Comparison of ENCODE assay signal across 8 cellular contexts in the genomic region with DNA sequence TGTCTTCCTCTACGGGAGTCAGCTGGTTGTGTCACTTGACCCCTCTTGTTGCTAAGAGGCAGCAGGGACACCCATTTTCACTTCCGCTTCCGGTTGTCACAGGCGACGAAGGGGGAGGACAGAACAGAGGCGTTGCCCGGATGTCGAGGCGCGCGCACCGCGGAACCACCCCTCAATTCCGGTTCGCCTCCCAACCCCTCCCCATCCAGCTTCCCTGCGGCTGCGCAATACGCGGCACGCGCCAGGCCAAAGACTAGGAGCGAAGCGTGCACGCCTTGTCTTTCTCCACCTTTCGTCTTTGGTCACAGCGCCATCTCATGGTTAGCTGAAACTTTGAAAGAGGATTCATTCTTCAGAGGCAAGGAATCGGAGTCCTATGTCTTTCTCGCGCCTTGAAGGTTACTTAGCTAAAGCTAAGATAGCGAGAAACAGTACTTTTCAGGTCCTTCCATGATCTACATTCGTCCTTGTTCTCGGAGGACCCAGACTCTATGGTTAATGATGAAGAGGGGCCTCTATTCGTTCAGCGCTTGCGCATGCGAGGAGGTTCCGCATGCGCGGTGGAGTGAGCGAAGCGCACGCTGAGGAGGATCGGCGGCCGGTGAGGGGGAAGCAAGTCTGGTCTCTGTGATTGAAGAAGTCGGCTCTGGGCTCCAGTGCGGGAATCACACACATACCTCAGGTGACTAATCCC. TPM values are rescaled to one million over a fixed set of nuclear protein-coding genes. Genes with fewer than 3 reads are reported as not detected.
DNase-seq lines count a peak whose midpoint lies in the region; ATAC-seq, FAIRE-seq and TF ChIP-seq lines count a peak whose summit lies in the region.

TSS of gene ATP6V1D (minus strand) at position 30 of the 694 bp plus-strand sequence. CDS start 106 bp downstream, outside the sequence.
TSS of gene EIF2S1 (plus strand) at position 554 of the 694 bp plus-strand sequence. CDS start 4,440 bp downstream, outside the sequence.

- H3K9me3 Mint-ChIP-seq in T-helper 1 cell treated with Interleukin-12 subunit alpha and Interleukin-12 subunit beta and Interleukin-4 antibody, amounts not matched to agents 30 μg/mL and 1 μg/mL, for 36 hours = no peaks in the 10 kb centered on the region

- TF ChIP-seq CTCF in left ventricle myocardium inferior (IDR thresholded peaks at IDR 0.05; ENCODE audit: borderline replicate concordance) (peak; percentile 93), prostate gland (IDR thresholded peaks at IDR 0.05) (peak; percentile 92 to 99 (median 98))

- peaks cover 11% of the 10 kb centered on the region for H3K36me3 Mint-ChIP-seq in T-helper 1 cell treated with Interleukin-12 subunit alpha and Interleukin-12 subunit beta and Interleukin-4 antibody, amounts not matched to agents 30 μg/mL and 1 μg/mL, for 36 hours (ENCODE audit: low read depth)

- H3K4me3 Mint-ChIP-seq in T-helper 1 cell treated with Interleukin-12 subunit alpha and Interleukin-12 subunit beta and Interleukin-4 antibody, amounts not matched to agents 30 μg/mL and 1 μg/mL, for 36 hours = peak within 1 kb of the TSS; percentile 97

- peak within 1 kb of the TSS; percentile 99 for H3K27ac ChIP-seq in left ventricle myocardium inferior (replicated peaks)
- H3K27ac ChIP-seq in prostate gland = peak within 1 kb of the TSS; percentile 92 to 97

- FAIRE-seq in GM12892 (lab: Jason Lieb, UNC) (peak; percentile 99), urothelium cell line (lab: Jason Lieb, UNC) (peak; percentile 100)

- WGBS in prostate gland = under 1% methylated on average over 46 of the region's 47 CpGs

- H3K36me3 ChIP-seq in left ventricle myocardium inferior (peaks cover 11% of the 10 kb centered on the region), prostate gland (no peaks in the 10 kb centered on the region)

- H3K4me3 ChIP-seq in left ventricle myocardium inferior (peak within 1 kb of the TSS; percentile 87), prostate gland (peak within 1 kb of the TSS; percentile 66 to 75)

- H3K9me3 ChIP-seq in left ventricle myocardium inferior (replicated peaks) = no peaks in the 10 kb centered on the region
- H3K9me3 ChIP-seq in prostate gland = no peaks in the 10 kb centered on the region

- peak within 1 kb of the TSS; percentile 96 for H3K27ac Mint-ChIP-seq in T-helper 1 cell treated with Interleukin-12 subunit alpha and Interleukin-12 subunit beta and Interleukin-4 antibody, amounts not matched to agents 30 μg/mL and 1 μg/mL, for 36 hours

- H3K27me3 Mint-ChIP-seq in T-helper 1 cell treated with Interleukin-12 subunit alpha and Interleukin-12 subunit beta and Interleukin-4 antibody, amounts not matched to agents 30 μg/mL and 1 μg/mL, for 36 hours (ENCODE audit: low read depth) = no peaks in the 10 kb centered on the region

- intact Hi-C loops in left ventricle myocardium inferior (cut with micrococcal nuclease) (no loop called here), prostate gland (cut with DNase I) (no loop called here)

- no peaks in the 10 kb centered on the region for H3K27me3 ChIP-seq in left ventricle myocardium inferior (ENCODE audit: low read depth)
- H3K27me3 ChIP-seq in prostate gland (replicated peaks; ENCODE audit: insufficient read depth) = no peaks in the 10 kb centered on the region

- ATAC-seq in HG02870 (IDR thresholded peaks at IDR 0.05; ENCODE audit: unreplicated experiment) = peak; percentile 83

- peaks cover 93% of the 10 kb centered on the region for H3K4me1 ChIP-seq in left ventricle myocardium inferior
- H3K4me1 ChIP-seq in prostate gland (replicated peaks) = peaks cover 4% of the 10 kb centered on the region

- TF ChIP-seq POLR2A in GM12892 (IDR thresholded peaks at IDR 0.05; ENCODE audit: low read depth, low read length) = peak; percentile 93
- TF ChIP-seq POLR2A in prostate gland (IDR thresholded peaks at IDR 0.05) = peak; percentile 28

- DNase-seq in GM12892 (ENCODE audit: insufficient read length) (peak; percentile 81), NCI-H146 treated with DMSO at 0.1 percent for 48 hours (lab: John Stamatoyannopoulos, UW; ENCODE audit: unreplicated experiment) (peak; percentile 90), amygdala (lab: John Stamatoyannopoulos, UW) (peak; percentile 94 to 100 (median 99)), left ventricle myocardium inferior (peak; percentile 99), prostate gland (ENCODE audit: low spot score) (peak; percentile 99), urothelium cell line (ENCODE audit: low spot score) (peak; percentile 100)

- H3K4me1 Mint-ChIP-seq in T-helper 1 cell treated with Interleukin-12 subunit alpha and Interleukin-12 subunit beta and Interleukin-4 antibody, amounts not matched to agents 30 μg/mL and 1 μg/mL, for 36 hours (ENCODE audit: low read depth) = peaks cover 57% of the 10 kb centered on the region

RNA-seq across cellular contexts. Expression of gene ATP6V1D, which starts in this region (rescaled TPM):
- polyA plus RNA-seq in GM12892 (2012; ENCODE audit: missing spikeins) = 42.6 TPM
- total RNA-seq in left ventricle myocardium inferior (185 TPM), prostate gland (100 to 1,000 TPM in 1 of 2 donors, 10 to 100 TPM in 1; 94.3 to 101 TPM)

RNA-seq across cellular contexts. Expression of gene EIF2S1, which starts in this region (rescaled TPM):
- polyA plus RNA-seq in GM12892 (2012; ENCODE audit: missing spikeins) = 227 TPM
- 92.7 TPM for total RNA-seq in left ventricle myocardium inferior
- 10 to 100 TPM; 53.1 to 63.6 TPM for total RNA-seq in prostate gland

Comparison
In these comparisons a context has a peak if more than half of its experiments do, and no peak if none do; other contexts are left out.
1. Peak in every context shown above with its lines: DNase-seq, ATAC-seq, H3K4me3 ChIP-seq and H3K27ac ChIP-seq.